ENCODE assay signal across 8 cellular contexts in genomic region chr5:59126665-59127354, GRCh38.
DNase-seq lines count a peak whose midpoint lies in the region; ATAC-seq, FAIRE-seq and TF ChIP-seq lines count a peak whose summit lies in the region.

No MANE protein-coding gene starts in this region.

- TF ChIP-seq CTCF in bronchial epithelial cell (IDR thresholded peaks at IDR 0.05; ENCODE audit: insufficient read depth, low read length, severe bottlenecking), result no peak

- H3K36me3 ChIP-seq in bronchial epithelial cell (ENCODE audit: control insufficient read depth, insufficient read depth, low read length), result no peaks in the 10 kb centered on the region

- peak; percentile 5 for DNase-seq in stimulated activated CD4-positive, alpha-beta T cell treated with anti-CD3 and anti-CD28 coated beads, Interleukin-1b, Interleukin-23, amount 100 ng/mL, for 48 hours
- DNase-seq in stimulated activated CD4-positive, alpha-beta T cell treated with anti-CD3 and anti-CD28 coated beads, Interleukin-15, amount 100 ng/mL, for 24 hours, result no peak
- DNase-seq in bronchial epithelial cell (ENCODE audit: low read depth) (peak; percentile 28), lung microvascular endothelial cell (ENCODE audit: low read depth in 2 of 2) (peak; percentile 30 to 72), epidermal melanocyte (ENCODE audit: insufficient read length, low spot score) (no peak), iPS-NIHi11 (ENCODE audit: low spot score) (no peak)

- H3K4me3 ChIP-seq in bronchial epithelial cell (ENCODE audit: low read depth, low read length), result no peak overlapping the region

- no peak for ATAC-seq in HG02840 (IDR thresholded peaks at IDR 0.05; ENCODE audit: low FRiP score, unreplicated experiment)
- no peak for ATAC-seq in HG03432 (IDR thresholded peaks at IDR 0.05; ENCODE audit: unreplicated experiment)

- FAIRE-seq in bronchial epithelial cell (lab: Jason Lieb, UNC), result peak; percentile 23

- no peaks in the 10 kb centered on the region for H3K27me3 ChIP-seq in bronchial epithelial cell (ENCODE audit: control insufficient read depth, insufficient read depth, low read length)

Comparison
In these comparisons a context has a peak if more than half of its experiments do, and no peak if none do; other contexts are left out.
1. DNase-seq: peak in stimulated activated CD4-positive, alpha-beta T cell treated with anti-CD3 and anti-CD28 coated beads, Interleukin-1b, Interleukin-23, amount 100 ng/mL, for 48 hours (single experiment), bronchial epithelial cell (single experiment) and lung microvascular endothelial cell (2 of 2); none in stimulated activated CD4-positive, alpha-beta T cell treated with anti-CD3 and anti-CD28 coated beads, Interleukin-15, amount 100 ng/mL, for 24 hours (single experiment), epidermal melanocyte (single experiment) and iPS-NIHi11 (single experiment).